In the genomic region with DNA sequence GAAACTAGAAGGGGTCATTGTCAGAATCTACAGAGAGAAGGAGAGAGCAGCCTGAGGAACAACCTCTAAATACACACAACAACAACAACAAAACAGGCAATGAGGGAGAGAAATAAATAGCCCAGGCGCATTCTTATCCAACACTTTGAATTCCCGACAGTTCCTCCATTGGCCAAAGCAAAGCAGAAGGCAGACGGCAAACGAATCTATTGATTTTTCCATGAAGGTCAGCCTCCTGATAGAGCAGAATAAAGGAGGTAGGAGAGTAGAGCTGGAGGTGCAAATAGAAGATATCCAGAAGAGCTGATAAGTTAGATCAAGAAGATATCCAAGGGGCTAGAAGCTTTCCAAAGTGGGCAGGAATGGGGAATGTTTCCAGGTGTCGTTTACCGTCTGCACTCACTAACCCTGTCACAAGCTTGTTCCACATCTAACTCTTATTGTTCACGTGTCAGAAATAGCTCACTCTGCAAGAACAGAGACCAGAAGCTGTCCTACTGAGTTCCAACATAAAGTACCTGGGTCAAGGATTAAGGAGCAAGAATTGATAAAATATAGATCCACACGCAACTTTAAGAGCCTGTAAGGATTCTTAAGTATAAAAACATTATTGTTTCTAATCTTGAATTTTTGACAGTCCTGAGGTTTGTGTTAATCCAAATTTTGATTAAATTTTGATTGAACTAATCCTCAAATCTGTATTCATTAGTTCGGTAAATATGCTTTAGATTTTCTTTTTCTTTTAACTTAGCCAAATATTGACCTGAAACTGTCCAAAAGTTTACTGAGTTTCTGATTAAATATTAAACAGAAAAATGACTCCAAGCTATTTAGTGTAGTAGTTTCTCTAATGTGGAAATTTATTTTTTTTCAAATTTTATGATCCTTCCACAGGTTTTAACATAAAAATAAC, we compare ENCODE assay signal across 22 cellular contexts. TPM values are rescaled to one million over a fixed set of nuclear protein-coding genes. Genes with fewer than 3 reads are reported as not detected.
"Had no signal": no experiment of that assay in that cellular context is flagged by ENCODE, and none has a peak within 500 bp of the region (broad histone marks: within the 10 kb centered on the region; RNA-seq: fewer than 3 reads in every experiment).

No MANE protein-coding gene starts in this region.

- H3K27ac Mint-ChIP-seq: activated CD4-positive, alpha-beta T cell treated with anti-CD3 and anti-CD28 coated beads, Interleukin-2, amount 10 ng/mL, durations not matched to agents 7 days and 5 days; activated CD8-positive, alpha-beta T cell treated with anti-CD3 and anti-CD28 coated beads, Interleukin-2, amount 10 ng/mL, durations not matched to agents 7 days and 5 days; activated naive CD4-positive, alpha-beta T cell treated with anti-CD3 and anti-CD28 coated beads for 36 hours; activated T-cell treated with anti-CD3 and anti-CD28 coated beads, Interleukin-2, amount 50 U/mL, for 24 hours; activated T-helper 2 cell treated with anti-CD3 and anti-CD28 coated beads, Interferon-gamma antibody, Interleukin-2, Interleukin-4, amounts not matched to agents 10 μg/mL and 5 μg/mL and 100 μg/mL, durations not matched to agents 14 hours and 24 hours and 36 hours; dendritic cell treated with granulocyte-macrophage colony-stimulating factor and Interleukin-4, amounts not matched to agents 40 ng/mL and 50 ng/mL, for 4 days; progenitor cell of endocrine pancreas had no signal

- H3K27me3 Mint-ChIP-seq: activated CD4-positive, alpha-beta T cell treated with anti-CD3 and anti-CD28 coated beads, Interleukin-2, amount 10 ng/mL, durations not matched to agents 7 days and 5 days; activated T-cell treated with anti-CD3 and anti-CD28 coated beads, Interleukin-2, amount 50 U/mL, for 24 hours; dendritic cell treated with granulocyte-macrophage colony-stimulating factor and Interleukin-4, amounts not matched to agents 40 ng/mL and 50 ng/mL, for 4 days had no signal

- H3K4me3 Mint-ChIP-seq: activated CD4-positive, alpha-beta T cell treated with anti-CD3 and anti-CD28 coated beads, Interleukin-2, amount 10 ng/mL, durations not matched to agents 7 days and 5 days; activated CD8-positive, alpha-beta T cell treated with anti-CD3 and anti-CD28 coated beads, Interleukin-2, amount 10 ng/mL, durations not matched to agents 7 days and 5 days; activated naive CD4-positive, alpha-beta T cell treated with anti-CD3 and anti-CD28 coated beads for 36 hours; activated T-cell treated with anti-CD3 and anti-CD28 coated beads, Interleukin-2, amount 50 U/mL, for 24 hours; dendritic cell treated with granulocyte-macrophage colony-stimulating factor and Interleukin-4, amounts not matched to agents 40 ng/mL and 50 ng/mL, for 4 days had no signal

- H3K27ac ChIP-seq: hepatocyte, left lung, tibial nerve, uterus had no signal

- H3K4me1 Mint-ChIP-seq: activated CD4-positive, alpha-beta T cell treated with anti-CD3 and anti-CD28 coated beads, Interleukin-2, amount 10 ng/mL, durations not matched to agents 7 days and 5 days had no signal

- H3K9me3 Mint-ChIP-seq: activated CD4-positive, alpha-beta T cell treated with anti-CD3 and anti-CD28 coated beads, Interleukin-2, amount 10 ng/mL, durations not matched to agents 7 days and 5 days; activated naive CD4-positive, alpha-beta T cell treated with anti-CD3 and anti-CD28 coated beads for 36 hours; activated T-helper 2 cell treated with anti-CD3 and anti-CD28 coated beads, Interferon-gamma antibody, Interleukin-2, Interleukin-4, amounts not matched to agents 10 μg/mL and 5 μg/mL and 100 μg/mL, durations not matched to agents 14 hours and 24 hours and 36 hours had no signal

- DNase-seq: activated CD4-positive, alpha-beta T cell treated with anti-CD3 and anti-CD28 coated beads, Interleukin-2, amount 10 ng/mL, durations not matched to agents 7 days and 5 days; activated CD8-positive, alpha-beta T cell treated with anti-CD3 and anti-CD28 coated beads, Interleukin-2, amount 10 ng/mL, durations not matched to agents 7 days and 5 days; activated naive CD4-positive, alpha-beta T cell treated with anti-CD3 and anti-CD28 coated beads for 36 hours; activated T-cell treated with anti-CD3 and anti-CD28 coated beads, Interleukin-2, amount 50 U/mL, for 24 hours; anterior cingulate cortex; effector memory CD4-positive, alpha-beta T cell; islet precursor cell; left lung; mammary epithelial cell; stimulated activated CD4-positive, alpha-beta T cell treated with anti-CD3 and anti-CD28 coated beads, Interleukin-12 subunit alpha, Interleukin-12 subunit beta, amount 100 ng/mL, for 4 hours; stimulated activated CD4-positive, alpha-beta T cell treated with anti-CD3 and anti-CD28 coated beads, Interleukin-1b, Interleukin-23, amount 100 ng/mL, for 48 hours; stimulated activated CD8-positive, alpha-beta memory T cell treated with anti-CD3 and anti-CD28 coated beads, Interleukin-4, amount 100 ng/mL, for 48 hours; stimulated activated naive CD4-positive, alpha-beta T cell treated with Interleukin-2 at 50 U/mL for 16 hours; T1000; uterus had no signal

RNA-seq across cellular contexts. Expression of gene PTN, which starts 45.7 kb away (rescaled TPM):
- total RNA-seq: activated CD4-positive, alpha-beta T cell treated with anti-CD3 and anti-CD28 coated beads, Interleukin-2, amount 10 ng/mL, durations not matched to agents 7 days and 5 days; activated CD8-positive, alpha-beta T cell treated with anti-CD3 and anti-CD28 coated beads, Interleukin-2, amount 10 ng/mL, durations not matched to agents 7 days and 5 days; activated naive CD4-positive, alpha-beta T cell treated with anti-CD3 and anti-CD28 coated beads for 36 hours; mononuclear cell; T-helper 1 cell treated with Interleukin-12 subunit alpha and Interleukin-12 subunit beta and Interleukin-4 antibody, amounts not matched to agents 30 ng/mL and 1 ng/mL, for 36 hours had no signal
